Comparison of ENCODE assay signal across 10 cellular contexts in genomic region chr3:16906679-16907078, GRCh38. TPM values are rescaled to one million over a fixed set of nuclear protein-coding genes. Genes with fewer than 3 reads are reported as not detected.
DNase-seq lines count a peak whose midpoint lies in the region; ATAC-seq and TF ChIP-seq lines count a peak whose summit lies in the region.
"Had no signal": no experiment of that assay in that cellular context is flagged by ENCODE, and none has a peak within 500 bp of the region (broad histone marks: within the 10 kb centered on the region; RNA-seq: fewer than 3 reads in every experiment).

No MANE protein-coding gene starts in this region.

- H3K27ac Mint-ChIP-seq in activated naive CD8-positive, alpha-beta T cell: peak overlapping the region; percentile 72

- no peaks in the 10 kb centered on the region for H3K36me3 ChIP-seq in mucosa of descending colon (ENCODE audit: low read depth)
- H3K36me3 ChIP-seq: SJCRH30 had no signal

- in situ Hi-C loops in G401 (cut with HindIII; ENCODE audit: low sequenced_read_pairs): no loop called here

- TF ChIP-seq CTCF in mucosa of descending colon (IDR thresholded peaks at IDR 0.05): no peak

- peak; percentile 42 for ATAC-seq in HG02642 (IDR thresholded peaks at IDR 0.05; ENCODE audit: poor library complexity, unreplicated experiment)
- ATAC-seq in mucosa of descending colon: peak; percentile 89
- no peak for ATAC-seq in GM19395 (IDR thresholded peaks at IDR 0.05; ENCODE audit: unreplicated experiment)

- intact Hi-C loops in mucosa of descending colon (cut with DNase I, micrococcal nuclease): no loop called here

- peaks cover 89% of the 10 kb centered on the region for H3K4me1 Mint-ChIP-seq in activated naive CD8-positive, alpha-beta T cell (ENCODE audit: low read depth)

- H3K4me3 ChIP-seq in mucosa of descending colon: no peak overlapping the region
- H3K4me3 ChIP-seq: SJCRH30 had no signal

- H3K4me3 Mint-ChIP-seq in activated naive CD8-positive, alpha-beta T cell: peak overlapping the region; percentile 59

- no peaks in the 10 kb centered on the region for H3K9me3 ChIP-seq in mucosa of descending colon
- H3K9me3 ChIP-seq: SJCRH30 had no signal

- H3K36me3 Mint-ChIP-seq in activated naive CD8-positive, alpha-beta T cell: peaks cover 4% of the 10 kb centered on the region

- no peaks in the 10 kb centered on the region for H3K27me3 Mint-ChIP-seq in activated naive CD8-positive, alpha-beta T cell

- peak; percentile 77 for DNase-seq in G401 (ENCODE audit: low spot score)
- DNase-seq in mucosa of descending colon: peak in 1 of 3 donors; percentile 54
- no peak for DNase-seq in NCI-H146 treated with DMSO at 0.1 percent for 48 hours (lab: John Stamatoyannopoulos, UW; ENCODE audit: unreplicated experiment)
- DNase-seq in DMS53 (lab: John Stamatoyannopoulos, UW): no peak
- no peak for DNase-seq in activated T-cell treated with anti-CD3 and anti-CD28 coated beads, Interleukin-2, amount 50 U/mL, for 48 hours
- DNase-seq: effector CD8-positive, alpha-beta T cell had no signal

- peaks cover 19% of the 10 kb centered on the region for H3K4me1 ChIP-seq in mucosa of descending colon (ENCODE audit: low read depth)

- H3K9me3 Mint-ChIP-seq in activated naive CD8-positive, alpha-beta T cell (ENCODE audit: low read depth): no peaks in the 10 kb centered on the region

RNA-seq across cellular contexts. Expression of gene PLCL2, which starts 21.9 kb away (rescaled TPM):
- not detected in 2 replicates for total RNA-seq in G401 (2014; rRNA removed; shearing (Covaris generic))
- total RNA-seq in mucosa of descending colon: 10 to 100 TPM; 15.0 to 35.0 (median 18.8) TPM

Comparison
In these comparisons a context has a peak if more than half of its experiments do, and no peak if none do; other contexts are left out.
1. RNA of gene PLCL2, which starts 21.9 kb away (total RNA-seq): 15.0 to 35.0 TPM in mucosa of descending colon; not detected in G401; every median in the first group is over 10 times any median in the second.